8 cellular contexts compared by ENCODE assay signal in genomic region chr3:172520332-172520831, GRCh38. TPM values are rescaled to one million over a fixed set of nuclear protein-coding genes. Genes with fewer than 3 reads are reported as not detected.
DNase-seq lines count a peak whose midpoint lies in the region; ATAC-seq, FAIRE-seq and TF ChIP-seq lines count a peak whose summit lies in the region.

No MANE protein-coding gene starts in this region.

- H3K9me3 ChIP-seq in kidney (ENCODE audit: control insufficient read depth in 1 of 2, low read length in 2 of 2) (no peaks in the 10 kb centered on the region), Karpas-422 (ENCODE audit: low read length) (no peaks in the 10 kb centered on the region)

- H3K27ac Mint-ChIP-seq in T-helper 2 cell treated with Interferon-gamma antibody and Interleukin-4, amounts not matched to agents 5 μg/mL and 100 μg/mL, for 36 hours, result peak overlapping the region; percentile 89

- no peaks in the 10 kb centered on the region for H3K27me3 ChIP-seq in Karpas-422 (ENCODE audit: low read length)

- no peak for TF ChIP-seq CTCF in kidney (IDR thresholded peaks at IDR 0.05; ENCODE audit: borderline replicate concordance, extremely low read depth, insufficient read depth)

- intact Hi-C loops in kidney (cut with DNase I), result no loop called here
- intact Hi-C loops in sciatic nerve (cut with DNase I), result no loop called here

- no peaks in the 10 kb centered on the region for H3K9me2 ChIP-seq in Karpas-422 (replicated peaks; ENCODE audit: insufficient read depth, low read length)

- H3K4me3 Mint-ChIP-seq in T-helper 2 cell treated with Interferon-gamma antibody and Interleukin-4, amounts not matched to agents 5 μg/mL and 100 μg/mL, for 36 hours, result peak overlapping the region; percentile 99

- H3K27me3 Mint-ChIP-seq in T-helper 2 cell treated with Interferon-gamma antibody and Interleukin-4, amounts not matched to agents 5 μg/mL and 100 μg/mL, for 36 hours (ENCODE audit: low read depth), result no peaks in the 10 kb centered on the region

- peak; percentile 57 for ATAC-seq in GM18519 (IDR thresholded peaks at IDR 0.05; ENCODE audit: low FRiP score, unreplicated experiment)
- ATAC-seq in HG02642 (IDR thresholded peaks at IDR 0.05; ENCODE audit: poor library complexity, unreplicated experiment), result peak; percentile 65
- no peak for ATAC-seq in sciatic nerve

- peaks cover 57% of the 10 kb centered on the region for H3K4me1 Mint-ChIP-seq in T-helper 2 cell treated with Interferon-gamma antibody and Interleukin-4, amounts not matched to agents 5 μg/mL and 100 μg/mL, for 36 hours (ENCODE audit: low read depth)

- H3K9ac ChIP-seq in kidney (ENCODE audit: low read length in 2 of 2), result peak overlapping the region; percentile 63 to 77
- H3K9ac ChIP-seq in Karpas-422 (ENCODE audit: low read length), result no peak overlapping the region

- H3K4me1 ChIP-seq in kidney (ENCODE audit: control insufficient read depth in 1 of 2, insufficient read depth in 1 of 2, low read depth in 1 of 2, low read length in 2 of 2) (peaks cover 10 to 29% of the 10 kb centered on the region in 2 donors), Karpas-422 (ENCODE audit: low read length) (peaks cover 6% of the 10 kb centered on the region; the same call in 1 of the 2 replicates)

- H3K79me2 ChIP-seq in Karpas-422 (ENCODE audit: low read length), result no peaks in the 10 kb centered on the region

- no peak overlapping the region for H2AFZ ChIP-seq in Karpas-422 (ENCODE audit: low read length)

- DNase-seq in T-helper 2 cell treated with Interferon-gamma antibody and Interleukin-4, amounts not matched to agents 5 μg/mL and 100 μg/mL, for 36 hours (ENCODE audit: low spot score), result no peak
- no peak for DNase-seq in kidney
- no peak for DNase-seq in sciatic nerve (ENCODE audit: low spot score)
- no peak for DNase-seq in Karpas-422
- DNase-seq in NCI-H1048 (lab: John Stamatoyannopoulos, UW), result no peak
- no peak for DNase-seq in ecto neural progenitor cell (ENCODE audit: low spot score)

- H3K4me3 ChIP-seq in kidney (ENCODE audit: low read length in 2 of 2) (peak overlapping the region; percentile 82 to 98), Karpas-422 (ENCODE audit: low read length) (no peak overlapping the region)

- peaks cover 64% of the 10 kb centered on the region for H3K36me3 Mint-ChIP-seq in T-helper 2 cell treated with Interferon-gamma antibody and Interleukin-4, amounts not matched to agents 5 μg/mL and 100 μg/mL, for 36 hours (ENCODE audit: low read depth)

- FAIRE-seq in kidney (lab: Jason Lieb, UNC), result no peak

- no peaks in the 10 kb centered on the region for H4K20me1 ChIP-seq in Karpas-422 (ENCODE audit: insufficient read depth, low read depth, low read length)

- peaks cover 0 to 11% of the 10 kb centered on the region in 2 donors for H3K36me3 ChIP-seq in kidney (ENCODE audit: control insufficient read depth in 1 of 2, insufficient read depth in 2 of 2, low read length in 2 of 2)
- H3K36me3 ChIP-seq in Karpas-422 (ENCODE audit: insufficient read depth, low read length), result no peaks in the 10 kb centered on the region

- H3K9me3 Mint-ChIP-seq in T-helper 2 cell treated with Interferon-gamma antibody and Interleukin-4, amounts not matched to agents 5 μg/mL and 100 μg/mL, for 36 hours, result no peaks in the 10 kb centered on the region

- H3K4me2 ChIP-seq in Karpas-422 (ENCODE audit: low read depth, low read length, poor library complexity, severe bottlenecking), result no peak overlapping the region

- H3K27ac ChIP-seq in kidney (ENCODE audit: low read depth in 2 of 2, low read length in 2 of 2), result peak overlapping the region; percentile 82 to 85
- H3K27ac ChIP-seq in Karpas-422 (ENCODE audit: low read length), result no peak overlapping the region

RNA-seq across cellular contexts. Expression of gene TNFSF10, which starts 2.8 kb away (rescaled TPM):
- total RNA-seq in kidney (277 TPM), sciatic nerve (36.5 TPM)
- polyA plus RNA-seq in kidney (ENCODE audit: insufficient read depth, low read depth, low replicate concordance), result 75.4 TPM
- not detected in 2 replicates for total RNA-seq in Karpas-422 (2014; rRNA removed; shearing (Covaris generic); ENCODE audit: low replicate concordance)

Comparison
In these comparisons a context has a peak if more than half of its experiments do, and no peak if none do; other contexts are left out.
1. RNA of gene TNFSF10, which starts 2.8 kb away (total RNA-seq): 277 TPM in kidney (single experiment) and 36.5 TPM in sciatic nerve (single experiment); not detected in Karpas-422; every median in the first group is over 10 times any median in the second.